35 cellular contexts compared by ENCODE assay signal in genomic region chr6:107414246-107414645, GRCh38.
"Had no signal": no experiment of that assay in that cellular context is flagged by ENCODE, and none has a peak within 500 bp of the region (broad histone marks: within the 10 kb centered on the region; RNA-seq: fewer than 3 reads in every experiment).

No MANE protein-coding gene starts in this region.

- H3K9me3 Mint-ChIP-seq: activated CD8-positive, alpha-beta T cell treated with anti-CD3 and anti-CD28 coated beads for 36 hours; activated naive CD8-positive, alpha-beta T cell treated with anti-CD3 and anti-CD28 coated beads for 36 hours; activated T-cell treated with anti-CD3 and anti-CD28 coated beads, Interleukin-2, amount 50 U/mL, for 72 hours; activated T-helper 17 cell treated with anti-CD3 and anti-CD28 coated beads, Interleukin-2, amount 50 U/mL, for 72 hours had no signal

- H3K27me3 ChIP-seq: ascending aorta, body of pancreas, breast epithelium, Peyer's patch had no signal

- H3K27ac Mint-ChIP-seq: activated CD8-positive, alpha-beta T cell treated with anti-CD3 and anti-CD28 coated beads for 36 hours; activated naive CD8-positive, alpha-beta T cell treated with anti-CD3 and anti-CD28 coated beads for 36 hours; activated T-cell treated with anti-CD3 and anti-CD28 coated beads, Interleukin-2, amount 50 U/mL, for 72 hours; activated T-helper 17 cell treated with anti-CD3 and anti-CD28 coated beads, Interleukin-2, amount 50 U/mL, for 72 hours had no signal

- DNase-seq: activated CD4-positive, alpha-beta T cell treated with anti-CD3 and anti-CD28 coated beads for 1 hour; activated CD4-positive, alpha-beta T cell treated with anti-CD3 and anti-CD28 coated beads for 48 hours; activated CD4-positive, CD25-positive, alpha-beta regulatory T cell; activated CD8-positive, alpha-beta T cell treated with anti-CD3 and anti-CD28 coated beads for 36 hours; activated effector memory CD4-positive, alpha-beta T cell treated with anti-CD3 and anti-CD28 coated beads, Interleukin-2, amount 50 U/mL, for 16 hours; activated naive CD4-positive, alpha-beta T cell; activated naive CD4-positive, alpha-beta T cell treated with anti-CD3 and anti-CD28 coated beads, Interleukin-2, amount 50 U/mL, for 16 hours; activated naive CD8-positive, alpha-beta T cell treated with anti-CD3 and anti-CD28 coated beads for 36 hours; activated T-cell treated with anti-CD3 and anti-CD28 coated beads, Interleukin-2, amount 50 U/mL, for 1 hour; activated T-cell treated with anti-CD3 and anti-CD28 coated beads, Interleukin-2, amount 50 U/mL, for 72 hours; amygdala; body of pancreas; NCI-H1092 treated with DMSO at 0.1 percent for 48 hours; NCI-H1417; NCI-H146; NCI-H187; NCI-H2029 treated with DMSO at 0.1 percent for 48 hours; NCI-H2107; NCI-H2171; NCI-H510A; NCI-H526; NCI-H748 treated with DMSO at 0.1 percent for 48 hours; NK-92 treated with Interleukin-12 subunit alpha and Interleukin-12 subunit beta, amount 100 ng/mL, for 24 hours; PC-3; Peyer's patch; RPMI8226; SIG-M5; SW 1271; T-helper 1 cell; T1000; WERI-Rb-1 had no signal

- H3K9ac ChIP-seq: KMS-11 had no signal

- H3K4me3 Mint-ChIP-seq: activated CD8-positive, alpha-beta T cell treated with anti-CD3 and anti-CD28 coated beads for 36 hours; activated naive CD8-positive, alpha-beta T cell treated with anti-CD3 and anti-CD28 coated beads for 36 hours; activated T-cell treated with anti-CD3 and anti-CD28 coated beads, Interleukin-2, amount 50 U/mL, for 72 hours; activated T-helper 17 cell treated with anti-CD3 and anti-CD28 coated beads, Interleukin-2, amount 50 U/mL, for 72 hours had no signal

- H3K4me3 ChIP-seq: ascending aorta, body of pancreas, breast epithelium, Peyer's patch had no signal

- H3K9me3 ChIP-seq: ascending aorta, body of pancreas, breast epithelium, Peyer's patch had no signal

- H3K4me1 ChIP-seq: breast epithelium had no signal

- H3K27ac ChIP-seq: ascending aorta, body of pancreas, breast epithelium, KMS-11, Peyer's patch, WERI-Rb-1 had no signal

- ATAC-seq: activated CD8-positive, alpha-beta T cell treated with anti-CD3 and anti-CD28 coated beads for 36 hours; activated T-cell treated with anti-CD3 and anti-CD28 coated beads, Interleukin-2, amount 50 U/mL, for 72 hours; activated T-helper 17 cell treated with anti-CD3 and anti-CD28 coated beads, Interleukin-2, amount 50 U/mL, for 72 hours; body of pancreas; PC-3 had no signal

- H3K36me3 ChIP-seq: ascending aorta, breast epithelium, Peyer's patch, WERI-Rb-1 had no signal

- H3K4me2 ChIP-seq: KMS-11 had no signal

- H3K27me3 Mint-ChIP-seq: activated CD8-positive, alpha-beta T cell treated with anti-CD3 and anti-CD28 coated beads for 36 hours; activated naive CD8-positive, alpha-beta T cell treated with anti-CD3 and anti-CD28 coated beads for 36 hours; activated T-helper 17 cell treated with anti-CD3 and anti-CD28 coated beads, Interleukin-2, amount 50 U/mL, for 72 hours had no signal
